ENCODE assay signal across 31 cellular contexts in genomic region chr7:127532736-127533135, GRCh38.
"Had no signal": no experiment of that assay in that cellular context is flagged by ENCODE, and none has a peak within 500 bp of the region (broad histone marks: within the 10 kb centered on the region; RNA-seq: fewer than 3 reads in every experiment).

No MANE protein-coding gene starts in this region.

- H3K4me3 ChIP-seq: breast epithelium, esophagus muscularis mucosa, heart right ventricle, left ventricle myocardium inferior, lung, pancreas, psoas muscle, stomach, thyroid gland, upper lobe of left lung, vagina had no signal

- H3K9me3 ChIP-seq: neutrophil, pancreas, thyroid gland, upper lobe of left lung, vagina had no signal

- H3K36me3 ChIP-seq: breast epithelium, esophagus muscularis mucosa, heart right ventricle, left ventricle myocardium inferior, neutrophil, pancreas, stomach, thyroid gland, upper lobe of left lung, vagina had no signal

- H3K27me3 ChIP-seq: breast epithelium, pancreas, thyroid gland, upper lobe of left lung, vagina had no signal

- H3K4me1 ChIP-seq: breast epithelium, pancreas, psoas muscle, upper lobe of left lung, vagina had no signal

- FAIRE-seq: pancreas, TTC549 had no signal

- H3K27ac ChIP-seq: breast epithelium, esophagus muscularis mucosa, heart right ventricle, left ventricle myocardium inferior, neutrophil, pancreas, psoas muscle, stomach, thyroid gland, upper lobe of left lung, vagina, VCaP had no signal

- DNase-seq: activated CD4-positive, alpha-beta T cell treated with anti-CD3 and anti-CD28 coated beads for 48 hours; activated CD4-positive, alpha-beta T cell treated with anti-CD3 and anti-CD28 coated beads, Interleukin-2, amount 50 U/mL, for 48 hours; activated CD8-positive, alpha-beta memory T cell treated with anti-CD3 and anti-CD28 coated beads for 24 hours; activated effector memory CD4-positive, alpha-beta T cell treated with Interleukin-2 at 50 U/mL for 16 hours; activated naive CD4-positive, alpha-beta T cell treated with Interleukin-2 at 50 U/mL for 16 hours; activated naive CD8-positive, alpha-beta T cell treated with anti-CD3 and anti-CD28 coated beads for 36 hours; amniotic stem cell; central memory CD4-positive, alpha-beta T cell; endodermal cell; foreskin melanocyte; heart right ventricle; kidney glomerular epithelial cell; left ventricle myocardium inferior; naive B cell; nephron progenitor cell; pancreas; psoas muscle; stimulated activated CD4-positive, alpha-beta T cell treated with anti-CD3 and anti-CD28 coated beads, Interleukin-15, amount 100 ng/mL, for 24 hours; stimulated activated CD4-positive, alpha-beta T cell treated with anti-CD3 and anti-CD28 coated beads, Interleukin-2, amount 100 ng/mL, for 24 hours; stimulated activated naive B cell treated with anti-CD40 and anti-IgM and Interleukin-4, amounts not matched to agents 10 μg/mL and 1 μg/mL and 100 μg/mL, for 72 hours; T-helper 9 cell; thyroid gland; upper lobe of left lung had no signal

- ATAC-seq: heart right ventricle; pancreas; psoas muscle; stimulated activated naive B cell treated with anti-CD40 and anti-IgM and Interleukin-4, amounts not matched to agents 10 μg/mL and 1 μg/mL and 100 μg/mL, for 72 hours had no signal
